ENCODE assay signal across 25 cellular contexts in the genomic region with DNA sequence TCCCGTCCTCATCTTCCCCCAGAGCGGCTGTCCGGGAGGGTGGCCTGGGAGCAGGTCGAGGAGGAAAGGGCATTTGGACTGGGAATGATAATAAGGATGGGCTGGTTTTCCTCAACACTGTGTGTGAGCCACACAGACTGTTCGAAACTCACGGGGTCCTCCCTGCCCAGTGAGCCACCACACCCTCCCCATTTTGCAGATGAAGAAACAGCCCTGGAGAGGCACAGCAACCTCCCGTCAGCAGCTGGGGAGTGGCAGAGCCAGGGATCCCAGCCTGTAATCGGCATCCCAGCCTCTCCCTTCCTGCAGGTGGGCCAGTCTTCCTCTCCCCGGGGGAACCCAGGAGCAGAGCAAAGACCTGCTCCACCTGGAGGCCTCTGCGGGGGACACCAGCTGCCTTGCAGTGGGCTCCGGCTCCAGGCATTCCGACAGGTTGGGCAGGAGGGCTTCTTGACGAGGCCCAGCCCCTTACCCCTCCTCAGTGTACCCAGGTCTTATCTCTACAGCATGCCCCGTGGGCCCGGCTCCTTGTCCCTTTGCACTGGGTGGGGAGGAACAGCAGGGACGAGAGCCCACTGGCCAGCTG.
"Had no signal": no experiment of that assay in that cellular context is flagged by ENCODE, and none has a peak within 500 bp of the region (broad histone marks: within the 10 kb centered on the region; RNA-seq: fewer than 3 reads in every experiment).

No MANE protein-coding gene starts in this region.

- H3K4me3 Mint-ChIP-seq: activated naive CD4-positive, alpha-beta T cell treated with anti-CD3 and anti-CD28 coated beads, Interleukin-2, amount 10 ng/mL, durations not matched to agents 7 days and 5 days; mesothelial cell of epicardium; nephron progenitor cell had no signal

- H3K4me2 ChIP-seq: smooth muscle cell had no signal

- H3K27ac ChIP-seq: esophagus muscularis mucosa, foreskin keratinocyte, heart left ventricle, pancreas, psoas muscle, stomach, suprapubic skin, tibial artery had no signal

- H3K9me3 Mint-ChIP-seq: activated naive CD4-positive, alpha-beta T cell treated with anti-CD3 and anti-CD28 coated beads, Interleukin-2, amount 10 ng/mL, durations not matched to agents 7 days and 5 days; mesothelial cell of epicardium; naive B cell; nephron progenitor cell; stimulated activated naive B cell treated with anti-CD40 and anti-IgM and Interleukin-4, amounts not matched to agents 10 μg/mL and 1 μg/mL and 100 μg/mL, for 72 hours had no signal

- H3K27ac Mint-ChIP-seq: activated naive CD4-positive, alpha-beta T cell treated with anti-CD3 and anti-CD28 coated beads, Interleukin-2, amount 10 ng/mL, durations not matched to agents 7 days and 5 days; mesothelial cell of epicardium; stimulated activated naive B cell treated with anti-CD40 and anti-IgM and Interleukin-4, amounts not matched to agents 10 μg/mL and 1 μg/mL and 100 μg/mL, for 72 hours had no signal

- H3K36me3 Mint-ChIP-seq: activated naive CD4-positive, alpha-beta T cell treated with anti-CD3 and anti-CD28 coated beads, Interleukin-2, amount 10 ng/mL, durations not matched to agents 7 days and 5 days; mesothelial cell of epicardium; stimulated activated naive B cell treated with anti-CD40 and anti-IgM and Interleukin-4, amounts not matched to agents 10 μg/mL and 1 μg/mL and 100 μg/mL, for 72 hours had no signal

- ATAC-seq: foreskin keratinocyte; heart left ventricle; pancreas; psoas muscle; stimulated activated naive B cell treated with anti-CD40 and anti-IgM and Interleukin-4, amounts not matched to agents 10 μg/mL and 1 μg/mL and 100 μg/mL, for 72 hours had no signal

- H3K9me3 ChIP-seq: esophagus muscularis mucosa, heart left ventricle, pancreas, psoas muscle, stomach, suprapubic skin, tibial artery had no signal

- H3K4me1 ChIP-seq: foreskin keratinocyte, pancreas, psoas muscle had no signal

- DNase-seq: activated CD4-positive, alpha-beta T cell treated with anti-CD3 and anti-CD28 coated beads for 4 hours; activated CD4-positive, alpha-beta T cell treated with anti-CD3 and anti-CD28 coated beads, Interleukin-2, amount 50 U/mL, for 4 hours; activated gamma-delta T cell; activated naive CD4-positive, alpha-beta T cell treated with anti-CD3 and anti-CD28 coated beads, Interleukin-2, amount 10 ng/mL, durations not matched to agents 7 days and 5 days; amygdala; caudate nucleus; cortex of kidney; foreskin keratinocyte; heart left ventricle; hypothalamus; naive B cell; nephron progenitor cell; nucleus accumbens; pancreas; psoas muscle; stimulated activated CD4-positive, alpha-beta T cell treated with anti-CD3 and anti-CD28 coated beads, Interleukin-1b, Interleukin-23, amount 100 ng/mL, for 48 hours; stimulated activated CD4-positive, alpha-beta T cell treated with anti-CD3 and anti-CD28 coated beads, Interleukin-4, amount 100 ng/mL, for 4 hours; stimulated activated CD8-positive, alpha-beta memory T cell treated with anti-CD3 and anti-CD28 coated beads, Interleukin-4, amount 100 ng/mL, for 48 hours; stimulated activated naive B cell treated with anti-CD40 and anti-IgM and Interleukin-4, amounts not matched to agents 10 μg/mL and 1 μg/mL and 100 μg/mL, for 72 hours; stomach; tibial artery had no signal
